37 cellular contexts compared by ENCODE assay signal in the genomic region with DNA sequence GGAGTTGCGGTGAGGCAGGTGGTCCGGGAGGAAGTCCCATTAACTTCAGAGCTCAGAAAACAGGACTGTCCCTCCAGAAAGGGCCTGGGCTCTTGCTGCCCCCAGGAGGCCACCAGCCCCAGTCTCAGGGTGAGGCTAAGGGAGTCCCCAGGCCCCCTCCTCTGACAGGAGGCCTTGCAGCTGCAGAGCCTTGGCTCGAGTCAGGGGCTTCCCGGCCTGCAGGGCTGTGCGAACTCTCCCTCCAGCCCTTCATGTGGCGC. TPM values are rescaled to one million over a fixed set of nuclear protein-coding genes. Genes with fewer than 3 reads are reported as not detected.
"Had no signal": no experiment of that assay in that cellular context is flagged by ENCODE, and none has a peak within 500 bp of the region (broad histone marks: within the 10 kb centered on the region; RNA-seq: fewer than 3 reads in every experiment).

No MANE protein-coding gene starts in this region.

- H3K4me1 Mint-ChIP-seq: activated T-helper 17 cell treated with anti-CD3 and anti-CD28 coated beads, Interleukin-2, amount 50 U/mL, for 72 hours had no signal

- H3K9me3 ChIP-seq: MG63 had no signal

- H3K27me3 Mint-ChIP-seq: activated CD8-positive, alpha-beta T cell treated with anti-CD3 and anti-CD28 coated beads for 36 hours; activated naive CD8-positive, alpha-beta T cell treated with anti-CD3 and anti-CD28 coated beads for 36 hours; activated T-helper 17 cell treated with anti-CD3 and anti-CD28 coated beads, Interleukin-2, amount 50 U/mL, for 72 hours; central memory CD8-positive, alpha-beta T cell had no signal

- DNase-seq: activated CD4-positive, alpha-beta T cell treated with anti-CD3 and anti-CD28 coated beads for 1 hour; activated CD4-positive, alpha-beta T cell treated with anti-CD3 and anti-CD28 coated beads for 48 hours; activated CD4-positive, CD25-positive, alpha-beta regulatory T cell; activated CD8-positive, alpha-beta T cell treated with anti-CD3 and anti-CD28 coated beads for 36 hours; activated effector memory CD4-positive, alpha-beta T cell treated with anti-CD3 and anti-CD28 coated beads, Interleukin-2, amount 50 U/mL, for 16 hours; activated naive CD4-positive, alpha-beta T cell; activated naive CD4-positive, alpha-beta T cell treated with anti-CD3 and anti-CD28 coated beads, Interleukin-2, amount 50 U/mL, for 16 hours; activated naive CD8-positive, alpha-beta T cell treated with anti-CD3 and anti-CD28 coated beads for 36 hours; activated T-cell treated with anti-CD3 and anti-CD28 coated beads, Interleukin-2, amount 50 U/mL, for 1 hour; activated T-cell treated with anti-CD3 and anti-CD28 coated beads, Interleukin-2, amount 50 U/mL, for 72 hours; amniotic stem cell; aorta; brain microvascular endothelial cell; Kasumi-1; MG63; NCI-H1048; NCI-H1105 treated with DMSO at 0.1 percent for 48 hours; NCI-H1436 treated with DMSO at 0.1 percent for 48 hours; NCI-H1694 treated with DMSO at 0.1 percent for 48 hours; NCI-H2029; NCI-H510A; NCI-H526; NCI-H748 treated with DMSO at 0.1 percent for 48 hours; NK-92 treated with Interleukin-12 subunit alpha and Interleukin-12 subunit beta, amount 100 ng/mL, for 24 hours; PC-9; SIG-M5; SW 1271; T-helper 1 cell; T1000; WERI-Rb-1 had no signal

- H3K4me3 Mint-ChIP-seq: activated CD8-positive, alpha-beta T cell treated with anti-CD3 and anti-CD28 coated beads for 36 hours; activated naive CD8-positive, alpha-beta T cell treated with anti-CD3 and anti-CD28 coated beads for 36 hours; activated T-cell treated with anti-CD3 and anti-CD28 coated beads, Interleukin-2, amount 50 U/mL, for 72 hours; activated T-helper 17 cell treated with anti-CD3 and anti-CD28 coated beads, Interleukin-2, amount 50 U/mL, for 72 hours; central memory CD8-positive, alpha-beta T cell had no signal

- H3K4me2 ChIP-seq: PC-9 had no signal

- ATAC-seq: activated CD8-positive, alpha-beta T cell treated with anti-CD3 and anti-CD28 coated beads for 36 hours; activated T-helper 17 cell treated with anti-CD3 and anti-CD28 coated beads, Interleukin-2, amount 50 U/mL, for 72 hours; Right ventricle myocardium inferior had no signal

- H3K9me3 Mint-ChIP-seq: activated CD8-positive, alpha-beta T cell treated with anti-CD3 and anti-CD28 coated beads for 36 hours; activated naive CD8-positive, alpha-beta T cell treated with anti-CD3 and anti-CD28 coated beads for 36 hours; activated T-cell treated with anti-CD3 and anti-CD28 coated beads, Interleukin-2, amount 50 U/mL, for 72 hours; activated T-helper 17 cell treated with anti-CD3 and anti-CD28 coated beads, Interleukin-2, amount 50 U/mL, for 72 hours; central memory CD8-positive, alpha-beta T cell had no signal

- H3K27ac ChIP-seq: brain microvascular endothelial cell, PC-9, WERI-Rb-1 had no signal

- H3K27me3 ChIP-seq: brain microvascular endothelial cell, MG63 had no signal

- H2AFZ ChIP-seq: PC-9 had no signal

- H3K27ac Mint-ChIP-seq: activated CD8-positive, alpha-beta T cell treated with anti-CD3 and anti-CD28 coated beads for 36 hours; activated naive CD8-positive, alpha-beta T cell treated with anti-CD3 and anti-CD28 coated beads for 36 hours; activated T-cell treated with anti-CD3 and anti-CD28 coated beads, Interleukin-2, amount 50 U/mL, for 72 hours; activated T-helper 17 cell treated with anti-CD3 and anti-CD28 coated beads, Interleukin-2, amount 50 U/mL, for 72 hours had no signal

- H3K4me3 ChIP-seq: MG63, PC-9 had no signal

RNA-seq across cellular contexts. Expression of a gene that starts 3.2 kb away (rescaled TPM):
- total RNA-seq: activated CD8-positive, alpha-beta memory T cell treated with anti-CD3 and anti-CD28 coated beads for 36 hours; activated CD8-positive, alpha-beta T cell treated with anti-CD3 and anti-CD28 coated beads for 36 hours; activated naive CD8-positive, alpha-beta T cell treated with anti-CD3 and anti-CD28 coated beads for 36 hours; activated T-helper 17 cell treated with anti-CD3 and anti-CD28 coated beads, Interleukin-2, amount 50 U/mL, for 72 hours; aorta; SK-MEL-5; T-helper 2 cell treated with Interferon-gamma antibody and Interleukin-4, amounts not matched to agents 100 ng/mL and 5 ng/mL, for 36 hours had no signal
- polyA plus RNA-seq: aorta had no signal

RNA-seq across cellular contexts. Expression of a gene that starts 17.1 kb away (rescaled TPM):
- total RNA-seq: activated CD8-positive, alpha-beta memory T cell treated with anti-CD3 and anti-CD28 coated beads for 36 hours; activated CD8-positive, alpha-beta T cell treated with anti-CD3 and anti-CD28 coated beads for 36 hours; activated naive CD8-positive, alpha-beta T cell treated with anti-CD3 and anti-CD28 coated beads for 36 hours; activated T-helper 17 cell treated with anti-CD3 and anti-CD28 coated beads, Interleukin-2, amount 50 U/mL, for 72 hours; aorta; OCI-LY7; Right ventricle myocardium inferior; SK-MEL-5; T-helper 2 cell treated with Interferon-gamma antibody and Interleukin-4, amounts not matched to agents 100 ng/mL and 5 ng/mL, for 36 hours had no signal
- polyA plus RNA-seq: aorta had no signal

RNA-seq across cellular contexts. Expression of a gene that starts 20.5 kb away (rescaled TPM):
- total RNA-seq: activated CD8-positive, alpha-beta memory T cell treated with anti-CD3 and anti-CD28 coated beads for 36 hours; activated CD8-positive, alpha-beta T cell treated with anti-CD3 and anti-CD28 coated beads for 36 hours; activated naive CD8-positive, alpha-beta T cell treated with anti-CD3 and anti-CD28 coated beads for 36 hours; aorta; Right ventricle myocardium inferior; SK-MEL-5; T-helper 2 cell treated with Interferon-gamma antibody and Interleukin-4, amounts not matched to agents 100 ng/mL and 5 ng/mL, for 36 hours had no signal
